Comparison of ENCODE assay signal across 9 cellular contexts in the genomic region with DNA sequence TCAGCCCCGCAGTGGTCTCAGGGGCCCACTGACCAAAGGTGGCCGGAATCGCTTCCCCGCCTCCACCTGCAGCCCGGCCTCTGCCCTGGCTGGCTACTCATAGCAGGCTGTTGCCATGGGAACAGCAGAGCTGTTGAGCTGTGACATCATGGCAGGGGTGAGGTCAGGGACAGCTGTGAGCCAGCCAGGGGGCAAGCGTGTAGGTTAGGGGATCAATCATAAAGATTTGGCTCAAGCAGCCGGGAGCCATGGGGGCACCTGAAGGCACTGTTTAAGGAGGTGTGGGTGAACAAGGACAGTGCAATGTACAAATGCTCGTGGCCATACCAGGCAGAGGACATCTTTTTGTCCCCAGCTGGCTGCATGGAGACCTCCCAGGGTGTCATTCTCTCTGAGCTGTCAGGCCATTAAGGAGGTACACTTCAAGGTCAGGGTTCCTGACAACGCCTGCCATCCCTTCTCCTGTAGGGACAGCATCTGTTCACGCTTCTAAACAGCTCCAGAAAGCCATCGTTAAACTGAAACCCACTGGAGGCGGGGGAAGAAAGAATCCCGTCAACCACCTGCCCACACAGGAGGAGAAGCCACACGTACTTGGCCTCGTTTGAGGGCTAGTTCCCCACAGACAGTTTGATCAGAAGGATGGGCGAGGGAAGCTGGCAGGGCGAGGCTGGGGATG. TPM values are rescaled to one million over a fixed set of nuclear protein-coding genes. Genes with fewer than 3 reads are reported as not detected.
DNase-seq lines count a peak whose midpoint lies in the region; ATAC-seq and TF ChIP-seq lines count a peak whose summit lies in the region.
"Had no signal": no experiment of that assay in that cellular context is flagged by ENCODE, and none has a peak within 500 bp of the region (broad histone marks: within the 10 kb centered on the region; RNA-seq: fewer than 3 reads in every experiment).

A gene with protein sequence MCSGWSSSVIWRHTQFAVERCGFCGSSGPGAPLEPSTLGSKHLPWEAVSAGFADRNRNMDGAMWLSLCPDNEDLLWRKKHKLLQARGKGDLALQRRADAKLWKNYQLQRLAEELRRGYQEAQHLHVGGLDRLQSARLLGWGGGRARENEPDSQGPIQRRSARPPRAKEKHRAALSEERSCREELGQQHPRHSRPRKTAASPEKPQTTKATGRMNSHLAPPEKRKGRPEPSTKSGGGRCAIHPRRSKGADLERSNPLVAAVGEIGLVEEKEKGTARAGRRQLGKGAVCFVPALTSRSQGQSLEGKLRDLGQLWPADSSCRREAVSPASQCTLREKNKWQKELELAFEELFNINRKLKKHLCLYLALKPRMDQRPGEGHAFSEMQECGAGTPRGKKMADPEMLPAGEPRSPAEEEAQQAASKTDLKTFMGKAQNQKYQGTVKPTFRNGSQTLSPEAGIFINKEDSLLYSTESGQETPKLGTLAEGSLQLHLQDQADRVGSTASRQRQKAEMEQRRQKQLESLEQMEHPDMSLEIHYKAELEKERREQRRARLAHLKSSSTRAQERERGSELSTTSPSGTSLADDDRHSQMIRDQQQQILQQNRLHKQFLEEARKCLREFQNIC (minus strand): TSS at position 101 of the 679 bp plus-strand sequence. CDS start 1,373 bp downstream, outside the sequence.

- intact Hi-C loops in activated CD4-positive, alpha-beta memory T cell treated with anti-CD3 and anti-CD28 coated beads for 36 hours (cut with micrococcal nuclease) = no loop called here

- no peak within 1 kb of the TSS for H3K4me3 Mint-ChIP-seq in activated CD4-positive, alpha-beta memory T cell treated with anti-CD3 and anti-CD28 coated beads for 36 hours
- no peak within 1 kb of the TSS for H3K4me3 Mint-ChIP-seq in activated CD4-positive, alpha-beta memory T cell treated with anti-CD3 and anti-CD28 coated beads, Interleukin-2, amount 10 ng/mL, durations not matched to agents 7 days and 5 days
- H3K4me3 Mint-ChIP-seq in stimulated activated memory B cell treated with anti-CD40 and anti-IgM and Interleukin-4, amounts not matched to agents 10 μg/mL and 1 μg/mL and 100 μg/mL, for 72 hours = no peak within 1 kb of the TSS
- no peak within 1 kb of the TSS for H3K4me3 Mint-ChIP-seq in naive thymus-derived CD8-positive, alpha-beta T cell

- H3K4me1 ChIP-seq in SJCRH30 = peaks cover 19% of the 10 kb centered on the region
- H3K4me1 ChIP-seq: right lobe of liver had no signal

- H3K27me3 ChIP-seq in SJCRH30 = no peaks in the 10 kb centered on the region
- H3K27me3 ChIP-seq: right lobe of liver had no signal

- CTCF ChIA-PET in activated CD4-positive, alpha-beta memory T cell treated with anti-CD3 and anti-CD28 coated beads for 36 hours (lab: Charles Lee) = interaction anchor here (1.1 to 2.3 kb wide), 2 partner anchors 13 to 37 kb away, joined by 3 to 15 read pairs; no protein-coding TSS in a partner anchor
- CTCF ChIA-PET in activated CD4-positive, alpha-beta memory T cell treated with anti-CD3 and anti-CD28 coated beads, Interleukin-2, amount 10 ng/mL, durations not matched to agents 7 days and 5 days (lab: Charles Lee) = interaction anchor here (0.6 to 1.3 kb wide), 2 partner anchors 37 to 42 kb away, joined by 4 to 6 read pairs; no protein-coding TSS in a partner anchor

- no peak for TF ChIP-seq CTCF in fibroblast of pulmonary artery (IDR thresholded peaks at IDR 0.05; ENCODE audit: low read length, missing control alignments)

- H3K36me3 ChIP-seq in SJCRH30 = peaks cover 13% of the 10 kb centered on the region; the same call in 1 of the 2 replicates
- H3K36me3 ChIP-seq: right lobe of liver had no signal

- no peaks in the 10 kb centered on the region for H3K9me3 ChIP-seq in SJCRH30 (replicated peaks)
- H3K9me3 ChIP-seq: right lobe of liver had no signal

- peak; percentile 24 for ATAC-seq in stimulated activated memory B cell treated with anti-CD40 and anti-IgM and Interleukin-4, amounts not matched to agents 10 μg/mL and 1 μg/mL and 100 μg/mL, for 72 hours
- ATAC-seq in GM19351 (IDR thresholded peaks at IDR 0.05; ENCODE audit: unreplicated experiment) = no peak
- no peak for ATAC-seq in HG02981 (IDR thresholded peaks at IDR 0.05; ENCODE audit: unreplicated experiment)
- no peak for ATAC-seq in naive thymus-derived CD8-positive, alpha-beta T cell

- no peaks in the 10 kb centered on the region for H3K36me3 Mint-ChIP-seq in activated CD4-positive, alpha-beta memory T cell treated with anti-CD3 and anti-CD28 coated beads for 36 hours
- H3K36me3 Mint-ChIP-seq in activated CD4-positive, alpha-beta memory T cell treated with anti-CD3 and anti-CD28 coated beads, Interleukin-2, amount 10 ng/mL, durations not matched to agents 7 days and 5 days (ENCODE audit: low read depth) = no peaks in the 10 kb centered on the region
- no peaks in the 10 kb centered on the region for H3K36me3 Mint-ChIP-seq in stimulated activated memory B cell treated with anti-CD40 and anti-IgM and Interleukin-4, amounts not matched to agents 10 μg/mL and 1 μg/mL and 100 μg/mL, for 72 hours
- H3K36me3 Mint-ChIP-seq in naive thymus-derived CD8-positive, alpha-beta T cell = peaks cover 0 to 2% (median 0%) of the 10 kb centered on the region in 3 donors

- H3K9me3 Mint-ChIP-seq in activated CD4-positive, alpha-beta memory T cell treated with anti-CD3 and anti-CD28 coated beads for 36 hours = no peaks in the 10 kb centered on the region
- H3K9me3 Mint-ChIP-seq in activated CD4-positive, alpha-beta memory T cell treated with anti-CD3 and anti-CD28 coated beads, Interleukin-2, amount 10 ng/mL, durations not matched to agents 7 days and 5 days = no peaks in the 10 kb centered on the region
- H3K9me3 Mint-ChIP-seq in stimulated activated memory B cell treated with anti-CD40 and anti-IgM and Interleukin-4, amounts not matched to agents 10 μg/mL and 1 μg/mL and 100 μg/mL, for 72 hours = no peaks in the 10 kb centered on the region
- H3K9me3 Mint-ChIP-seq in naive thymus-derived CD8-positive, alpha-beta T cell = no peaks in the 10 kb centered on the region

- H3K4me3 ChIP-seq in SJCRH30 (no peak within 1 kb of the TSS), fibroblast of pulmonary artery (replicated peaks; ENCODE audit: low read depth, low read length) (no peak within 1 kb of the TSS)
- H3K4me3 ChIP-seq: right lobe of liver had no signal

- H3K4me1 Mint-ChIP-seq in activated CD4-positive, alpha-beta memory T cell treated with anti-CD3 and anti-CD28 coated beads for 36 hours (ENCODE audit: low read depth) = peaks cover 12% of the 10 kb centered on the region
- H3K4me1 Mint-ChIP-seq in activated CD4-positive, alpha-beta memory T cell treated with anti-CD3 and anti-CD28 coated beads, Interleukin-2, amount 10 ng/mL, durations not matched to agents 7 days and 5 days = peaks cover 9% of the 10 kb centered on the region
- H3K4me1 Mint-ChIP-seq in stimulated activated memory B cell treated with anti-CD40 and anti-IgM and Interleukin-4, amounts not matched to agents 10 μg/mL and 1 μg/mL and 100 μg/mL, for 72 hours = peaks cover 12% of the 10 kb centered on the region
- peaks cover 3 to 8% (median 4%) of the 10 kb centered on the region in 4 donors for H3K4me1 Mint-ChIP-seq in naive thymus-derived CD8-positive, alpha-beta T cell

- POLR2A ChIA-PET in activated CD4-positive, alpha-beta memory T cell treated with anti-CD3 and anti-CD28 coated beads for 36 hours (lab: Charles Lee) = no interaction called here
- POLR2A ChIA-PET in activated CD4-positive, alpha-beta memory T cell treated with anti-CD3 and anti-CD28 coated beads, Interleukin-2, amount 10 ng/mL, durations not matched to agents 7 days and 5 days (lab: Charles Lee) = no interaction called here
- POLR2A ChIA-PET in naive thymus-derived CD8-positive, alpha-beta T cell (lab: Charles Lee) = interaction anchor here (0.5 kb wide), 1 partner anchor 69 kb away, joined by 3 read pairs; no protein-coding TSS in a partner anchor

- no peak within 1 kb of the TSS for H3K27ac ChIP-seq in SJCRH30
- H3K27ac ChIP-seq: right lobe of liver had no signal

- peak; percentile 66 for DNase-seq in activated CD4-positive, alpha-beta memory T cell treated with anti-CD3 and anti-CD28 coated beads for 36 hours
- DNase-seq in activated CD4-positive, alpha-beta memory T cell treated with anti-CD3 and anti-CD28 coated beads, Interleukin-2, amount 10 ng/mL, durations not matched to agents 7 days and 5 days = no peak
- peak; percentile 79 to 81 for DNase-seq in SJCRH30
- DNase-seq in fibroblast of pulmonary artery (ENCODE audit: low read depth) = peak; percentile 38
- no peak for DNase-seq in naive thymus-derived CD8-positive, alpha-beta T cell
- DNase-seq: right lobe of liver had no signal

- no peaks in the 10 kb centered on the region for H3K27me3 Mint-ChIP-seq in activated CD4-positive, alpha-beta memory T cell treated with anti-CD3 and anti-CD28 coated beads for 36 hours
- H3K27me3 Mint-ChIP-seq in activated CD4-positive, alpha-beta memory T cell treated with anti-CD3 and anti-CD28 coated beads, Interleukin-2, amount 10 ng/mL, durations not matched to agents 7 days and 5 days = peaks cover 5% of the 10 kb centered on the region
- H3K27me3 Mint-ChIP-seq in stimulated activated memory B cell treated with anti-CD40 and anti-IgM and Interleukin-4, amounts not matched to agents 10 μg/mL and 1 μg/mL and 100 μg/mL, for 72 hours = peaks cover 13% of the 10 kb centered on the region
- no peaks in the 10 kb centered on the region for H3K27me3 Mint-ChIP-seq in naive thymus-derived CD8-positive, alpha-beta T cell

- H3K27ac Mint-ChIP-seq in activated CD4-positive, alpha-beta memory T cell treated with anti-CD3 and anti-CD28 coated beads for 36 hours = peak within 1 kb of the TSS; percentile 48
- H3K27ac Mint-ChIP-seq in activated CD4-positive, alpha-beta memory T cell treated with anti-CD3 and anti-CD28 coated beads, Interleukin-2, amount 10 ng/mL, durations not matched to agents 7 days and 5 days = no peak within 1 kb of the TSS
- H3K27ac Mint-ChIP-seq in stimulated activated memory B cell treated with anti-CD40 and anti-IgM and Interleukin-4, amounts not matched to agents 10 μg/mL and 1 μg/mL and 100 μg/mL, for 72 hours = peak within 1 kb of the TSS; percentile 26
- H3K27ac Mint-ChIP-seq in naive thymus-derived CD8-positive, alpha-beta T cell = peak within 1 kb of the TSS in 4 of 10 donors; percentile 28 to 70 (median 49)

RNA-seq across cellular contexts. Expression of the gene that starts here (rescaled TPM):
- total RNA-seq in activated CD4-positive, alpha-beta memory T cell treated with anti-CD3 and anti-CD28 coated beads for 36 hours = not detected
- total RNA-seq in activated CD4-positive, alpha-beta memory T cell treated with anti-CD3 and anti-CD28 coated beads, Interleukin-2, amount 10 ng/mL, durations not matched to agents 7 days and 5 days = not detected
- 1.3 TPM in 2 replicates for total RNA-seq in SJCRH30 (2014; rRNA removed; shearing (Covaris generic))
- total RNA-seq in naive thymus-derived CD8-positive, alpha-beta T cell = under 1 TPM in 1 of 2 experiments, not detected in 1; 0.86 TPM
- polyA plus RNA-seq in naive thymus-derived CD8-positive, alpha-beta T cell = not detected

Comparison
In these comparisons a context has a peak if more than half of its experiments do, and no peak if none do; other contexts are left out.
1. Peak in DNase-seq in activated CD4-positive, alpha-beta memory T cell treated with anti-CD3 and anti-CD28 coated beads for 36 hours; RNA of the gene not detected or under 1 TPM.
2. DNase-seq: peak in SJCRH30 (2 of 2) and fibroblast of pulmonary artery (single experiment); none in activated CD4-positive, alpha-beta memory T cell treated with anti-CD3 and anti-CD28 coated beads, Interleukin-2, amount 10 ng/mL, durations not matched to agents 7 days and 5 days (single experiment) and naive thymus-derived CD8-positive, alpha-beta T cell (0 of 10).